Comparison of ENCODE assay signal across 9 cellular contexts in genomic region chr2:174985624-174986023, GRCh38. TPM values are rescaled to one million over a fixed set of nuclear protein-coding genes. Genes with fewer than 3 reads are reported as not detected.
DNase-seq lines count a peak whose midpoint lies in the region; ATAC-seq and TF ChIP-seq lines count a peak whose summit lies in the region.
"Had no signal": no experiment of that assay in that cellular context is flagged by ENCODE, and none has a peak within 500 bp of the region (broad histone marks: within the 10 kb centered on the region; RNA-seq: fewer than 3 reads in every experiment).

No MANE protein-coding gene starts in this region.

- no peaks in the 10 kb centered on the region for H3K36me3 ChIP-seq in OCI-LY7 (ENCODE audit: insufficient read depth, low read length)

- intact Hi-C loops in OCI-LY7 (cut with micrococcal nuclease; ENCODE audit: unreplicated experiment) = loop anchor here (10.0 kb wide), 1 partner anchor 241 kb away; no protein-coding TSS in a partner anchor

- H3K27ac ChIP-seq in OCI-LY7 (ENCODE audit: low read depth, low read length, poor library complexity, severe bottlenecking) = no peak overlapping the region

- H3K4me3 ChIP-seq in OCI-LY7 (ENCODE audit: low read depth, low read length, poor library complexity, severe bottlenecking) = no peak overlapping the region
- H3K4me3 ChIP-seq in epithelial cell of proximal tubule (ENCODE audit: low read depth, low read length) = no peak overlapping the region

- H3K4me1 Mint-ChIP-seq in progenitor cell of endocrine pancreas (ENCODE audit: low read depth) = peaks cover 6% of the 10 kb centered on the region
- H3K4me1 Mint-ChIP-seq in activated CD8-positive, alpha-beta memory T cell treated with anti-CD3 and anti-CD28 coated beads, Interleukin-2, amount 10 ng/mL, durations not matched to agents 7 days and 5 days = peaks cover 3% of the 10 kb centered on the region

- H3K4me2 ChIP-seq in OCI-LY7 (ENCODE audit: low read length) = no peak overlapping the region

- H3K4me3 Mint-ChIP-seq in progenitor cell of endocrine pancreas (ENCODE audit: low read depth) = no peak overlapping the region
- H3K4me3 Mint-ChIP-seq in activated CD8-positive, alpha-beta memory T cell treated with anti-CD3 and anti-CD28 coated beads, Interleukin-2, amount 10 ng/mL, durations not matched to agents 7 days and 5 days = no peak overlapping the region
- H3K4me3 Mint-ChIP-seq: natural killer cell treated with Interleukin-12 subunit alpha and Interleukin-12 subunit beta and Interleukin-15 and Interleukin-18, amount 100 ng/mL, for 72 hours had no signal

- H3K4me1 ChIP-seq in OCI-LY7 (ENCODE audit: insufficient read depth, low read length, poor library complexity, severe bottlenecking) = no peaks in the 10 kb centered on the region

- no peaks in the 10 kb centered on the region for H4K20me1 ChIP-seq in OCI-LY7 (ENCODE audit: insufficient read depth, low read length)

- CTCF ChIA-PET in GM10248 (lab: Yijun Ruan, JAX) (interaction anchor here (1.3 to 2.9 kb wide), 4 partner anchors 13 to 287 kb away, joined by 3 to 9 read pairs (median 4); partner anchors contain the start of gene CHN1), OCI-LY7 (lab: Charles Lee; ENCODE audit: unreplicated experiment) (no interaction called here)
- CTCF ChIA-PET in activated CD8-positive, alpha-beta memory T cell treated with anti-CD3 and anti-CD28 coated beads, Interleukin-2, amount 10 ng/mL, durations not matched to agents 7 days and 5 days (lab: Charles Lee) = interaction anchor here (1.0 to 4.1 kb wide), 5 partner anchors 11 to 286 kb away, joined by 3 to 20 read pairs (median 18); no protein-coding TSS in a partner anchor

- DNase-seq in GM10248 (ENCODE audit: extremely low spot score) (no peak), OCI-LY7 (ENCODE audit: low spot score) (no peak), epithelial cell of proximal tubule (ENCODE audit: low read depth) (no peak), progenitor cell of endocrine pancreas (ENCODE audit: low spot score, unreplicated experiment) (no peak), GM20000 (ENCODE audit: low spot score) (no peak), C1 segment of cervical spinal cord (lab: John Stamatoyannopoulos, UW) (no peak)
- DNase-seq in activated CD8-positive, alpha-beta memory T cell treated with anti-CD3 and anti-CD28 coated beads, Interleukin-2, amount 10 ng/mL, durations not matched to agents 7 days and 5 days = no peak

- H3K27ac Mint-ChIP-seq in progenitor cell of endocrine pancreas = no peak overlapping the region
- H3K27ac Mint-ChIP-seq in activated CD8-positive, alpha-beta memory T cell treated with anti-CD3 and anti-CD28 coated beads, Interleukin-2, amount 10 ng/mL, durations not matched to agents 7 days and 5 days = no peak overlapping the region
- H3K27ac Mint-ChIP-seq: natural killer cell treated with Interleukin-12 subunit alpha and Interleukin-12 subunit beta and Interleukin-15 and Interleukin-18, amount 100 ng/mL, for 72 hours had no signal

- H3K9me3 ChIP-seq in OCI-LY7 (ENCODE audit: low read length) = no peaks in the 10 kb centered on the region

- no peaks in the 10 kb centered on the region for H3K9me2 ChIP-seq in OCI-LY7 (ENCODE audit: insufficient read depth, low read length)

- no peak overlapping the region for H2AFZ ChIP-seq in OCI-LY7 (ENCODE audit: low read length)

- TF ChIP-seq CTCF in GM10248 (IDR thresholded peaks at IDR 0.05; ENCODE audit: control extremely low read depth, extremely low read depth, low read depth, missing control alignments) = peak; percentile 18
- TF ChIP-seq CTCF in OCI-LY7 (conservative IDR thresholded peaks at IDR 0.05; ENCODE audit: low read length) = peak; percentile 56
- TF ChIP-seq CTCF in epithelial cell of proximal tubule (conservative IDR thresholded peaks at IDR 0.05; ENCODE audit: low read depth, low read length) = peak; percentile 69
- peak; percentile 56 for TF ChIP-seq CTCF in progenitor cell of endocrine pancreas (IDR thresholded peaks at IDR 0.05; ENCODE audit: unreplicated experiment)
- TF ChIP-seq CTCF in GM20000 (IDR thresholded peaks at IDR 0.05; ENCODE audit: extremely low read depth, missing control alignments) = no peak

- H3K9me3 Mint-ChIP-seq in progenitor cell of endocrine pancreas (ENCODE audit: low read depth) = no peaks in the 10 kb centered on the region
- no peaks in the 10 kb centered on the region for H3K9me3 Mint-ChIP-seq in activated CD8-positive, alpha-beta memory T cell treated with anti-CD3 and anti-CD28 coated beads, Interleukin-2, amount 10 ng/mL, durations not matched to agents 7 days and 5 days (ENCODE audit: low read depth)
- H3K9me3 Mint-ChIP-seq: natural killer cell treated with Interleukin-12 subunit alpha and Interleukin-12 subunit beta and Interleukin-15 and Interleukin-18, amount 100 ng/mL, for 72 hours had no signal

- no peak for ATAC-seq in activated CD8-positive, alpha-beta memory T cell treated with anti-CD3 and anti-CD28 coated beads, Interleukin-2, amount 10 ng/mL, durations not matched to agents 7 days and 5 days
- no peak for ATAC-seq in HG03520 (IDR thresholded peaks at IDR 0.05; ENCODE audit: unreplicated experiment)
- ATAC-seq: natural killer cell treated with Interleukin-12 subunit alpha and Interleukin-12 subunit beta and Interleukin-15 and Interleukin-18, amount 100 ng/mL, for 72 hours had no signal

- BruUV-seq in OCI-LY7 (replicated peaks; lab: Mats Ljungman, UMichigan) = no TSS peak

- H3K79me2 ChIP-seq in OCI-LY7 (ENCODE audit: insufficient read depth, low read depth, low read length) = no peaks in the 10 kb centered on the region

- H3K36me3 Mint-ChIP-seq in progenitor cell of endocrine pancreas (ENCODE audit: insufficient read depth) = no peaks in the 10 kb centered on the region
- H3K36me3 Mint-ChIP-seq in activated CD8-positive, alpha-beta memory T cell treated with anti-CD3 and anti-CD28 coated beads, Interleukin-2, amount 10 ng/mL, durations not matched to agents 7 days and 5 days = no peaks in the 10 kb centered on the region
- H3K36me3 Mint-ChIP-seq: natural killer cell treated with Interleukin-12 subunit alpha and Interleukin-12 subunit beta and Interleukin-15 and Interleukin-18, amount 100 ng/mL, for 72 hours had no signal

- no peaks in the 10 kb centered on the region for H3K27me3 Mint-ChIP-seq in progenitor cell of endocrine pancreas
- H3K27me3 Mint-ChIP-seq in activated CD8-positive, alpha-beta memory T cell treated with anti-CD3 and anti-CD28 coated beads, Interleukin-2, amount 10 ng/mL, durations not matched to agents 7 days and 5 days = peaks cover 6% of the 10 kb centered on the region

- POLR2A ChIA-PET in GM10248 (lab: Yijun Ruan, JAX) (no interaction called here), OCI-LY7 (lab: Charles Lee) (interaction anchor here (0.6 kb wide), 1 partner anchor 571 kb away, joined by 4 read pairs; no protein-coding TSS in a partner anchor)

RNA-seq across cellular contexts. Expression of gene CHN1, which starts 19.6 kb away (rescaled TPM):
- total RNA-seq in OCI-LY7 (2014; rRNA removed; shearing (Covaris generic)) = 0.44 TPM in 1 of 2 replicates, not detected in the other
- total RNA-seq in OCI-LY7 (2022) = not detected in 2 replicates
- total RNA-seq in epithelial cell of proximal tubule = 12.2 and 22.5 TPM in 2 replicates
- 46.1 and 50.3 TPM in 2 replicates for total RNA-seq in progenitor cell of endocrine pancreas
- 1 to 10 TPM; 1.7 to 4.5 TPM for total RNA-seq in activated CD8-positive, alpha-beta memory T cell treated with anti-CD3 and anti-CD28 coated beads, Interleukin-2, amount 10 ng/mL, durations not matched to agents 7 days and 5 days
